In genomic region chr16:10765772-10766171, GRCh38 we compare ENCODE assay signal across 14 cellular contexts. TPM values are rescaled to one million over a fixed set of nuclear protein-coding genes. Genes with fewer than 3 reads are reported as not detected.
DNase-seq lines count a peak whose midpoint lies in the region; ATAC-seq and TF ChIP-seq lines count a peak whose summit lies in the region.
"Had no signal": no experiment of that assay in that cellular context is flagged by ENCODE, and none has a peak within 500 bp of the region (broad histone marks: within the 10 kb centered on the region; RNA-seq: fewer than 3 reads in every experiment).

No MANE protein-coding gene starts in this region.

- ATAC-seq in GM18511 (IDR thresholded peaks at IDR 0.05; ENCODE audit: unreplicated experiment), result peak; percentile 89
- ATAC-seq in HG03460 (IDR thresholded peaks at IDR 0.05; ENCODE audit: unreplicated experiment), result peak; percentile 71
- peak; percentile 80 for ATAC-seq in naive thymus-derived CD4-positive, alpha-beta T cell

- POLR2A ChIA-PET in naive thymus-derived CD4-positive, alpha-beta T cell (lab: Charles Lee), result no interaction called here

- CTCF ChIA-PET in naive thymus-derived CD4-positive, alpha-beta T cell (lab: Charles Lee), result no interaction called here

- no peaks in the 10 kb centered on the region for H3K27me3 Mint-ChIP-seq in naive thymus-derived CD4-positive, alpha-beta T cell
- H3K27me3 Mint-ChIP-seq in activated T-helper 1 cell treated with anti-CD3 and anti-CD28 coated beads, Interleukin-12 subunit alpha, Interleukin-12 subunit beta, Interleukin-2, Interleukin-4 antibody, amounts not matched to agents 30 ng/mL and 10 ng/mL and 1 ng/mL, durations not matched to agents 14 hours and 24 hours and 36 hours (ENCODE audit: insufficient read depth), result no peaks in the 10 kb centered on the region

- H3K27ac Mint-ChIP-seq in naive thymus-derived CD4-positive, alpha-beta T cell, result peak overlapping the region in 2 of 9 donors; percentile 0 to 13
- H3K27ac Mint-ChIP-seq in activated T-helper 1 cell treated with anti-CD3 and anti-CD28 coated beads, Interleukin-12 subunit alpha, Interleukin-12 subunit beta, Interleukin-2, Interleukin-4 antibody, amounts not matched to agents 30 ng/mL and 10 ng/mL and 1 ng/mL, durations not matched to agents 14 hours and 24 hours and 36 hours, result no peak overlapping the region

- intact Hi-C loops in naive thymus-derived CD4-positive, alpha-beta T cell (cut with micrococcal nuclease), result no loop called here
- intact Hi-C loops in activated T-helper 1 cell treated with anti-CD3 and anti-CD28 coated beads, Interleukin-12 subunit alpha, Interleukin-12 subunit beta, Interleukin-2, Interleukin-4 antibody, amounts not matched to agents 30 ng/mL and 10 ng/mL and 1 ng/mL, durations not matched to agents 14 hours and 24 hours and 36 hours (cut with micrococcal nuclease), result no loop called here

- H3K36me3 Mint-ChIP-seq in naive thymus-derived CD4-positive, alpha-beta T cell, result peaks cover 12 to 51% (median 33%) of the 10 kb centered on the region in 5 donors
- H3K36me3 Mint-ChIP-seq in activated T-helper 1 cell treated with anti-CD3 and anti-CD28 coated beads, Interleukin-12 subunit alpha, Interleukin-12 subunit beta, Interleukin-2, Interleukin-4 antibody, amounts not matched to agents 30 ng/mL and 10 ng/mL and 1 ng/mL, durations not matched to agents 14 hours and 24 hours and 36 hours (ENCODE audit: low read depth), result peaks cover 40% of the 10 kb centered on the region

- H3K4me3 ChIP-seq in naive thymus-derived CD4-positive, alpha-beta T cell (ENCODE audit: low read length), result no peak overlapping the region
- H3K4me3 ChIP-seq: GM23248, tibial nerve had no signal

- no peak for TF ChIP-seq CTCF in GM20000 (IDR thresholded peaks at IDR 0.05; ENCODE audit: extremely low read depth, missing control alignments)

- DNase-seq in GM20000 (ENCODE audit: low spot score) (peak; percentile 76), Kasumi-1 (lab: John Stamatoyannopoulos, UW) (no peak), NCI-H510A (lab: John Stamatoyannopoulos, UW) (no peak), caudate nucleus (lab: John Stamatoyannopoulos, UW) (no peak)
- DNase-seq in naive thymus-derived CD4-positive, alpha-beta T cell, result no peak
- no peak for DNase-seq in activated T-helper 1 cell treated with anti-CD3 and anti-CD28 coated beads, Interleukin-12 subunit alpha, Interleukin-12 subunit beta, Interleukin-2, Interleukin-4 antibody, amounts not matched to agents 30 ng/mL and 10 ng/mL and 1 ng/mL, durations not matched to agents 14 hours and 24 hours and 36 hours (ENCODE audit: low spot score)
- DNase-seq: activated CD4-positive, alpha-beta T cell treated with anti-CD3 and anti-CD28 coated beads, Interleukin-2, amount 50 U/mL, for 48 hours; brain microvascular endothelial cell; GM23248; SIG-M5; stimulated activated CD4-positive, alpha-beta T cell treated with anti-CD3 and anti-CD28 coated beads, Interleukin-2, amount 100 ng/mL, for 48 hours had no signal

- H3K36me3 ChIP-seq in naive thymus-derived CD4-positive, alpha-beta T cell (ENCODE audit: control insufficient read depth in 2 of 3, insufficient read depth in 3 of 3, low read length in 3 of 3), result peaks cover 8 to 69% (median 14%) of the 10 kb centered on the region in 3 experiments

- H3K27ac ChIP-seq in naive thymus-derived CD4-positive, alpha-beta T cell (ENCODE audit: low read depth, low read length), result no peak overlapping the region
- no peak overlapping the region for H3K27ac ChIP-seq in caudate nucleus (ENCODE audit: low read depth, low read length)
- H3K27ac ChIP-seq: brain microvascular endothelial cell, GM23248, tibial nerve had no signal

- peaks cover 0 to 21% of the 10 kb centered on the region in 2 donors for H3K4me1 ChIP-seq in naive thymus-derived CD4-positive, alpha-beta T cell (ENCODE audit: control insufficient read depth in 2 of 2, insufficient read depth in 2 of 2, low read length in 2 of 2)

- H3K27me3 ChIP-seq in naive thymus-derived CD4-positive, alpha-beta T cell (ENCODE audit: control insufficient read depth in 2 of 2, insufficient read depth in 2 of 2, low read length in 2 of 2), result no peaks in the 10 kb centered on the region
- H3K27me3 ChIP-seq: brain microvascular endothelial cell, tibial nerve had no signal

- peaks cover 2 to 28% (median 7%) of the 10 kb centered on the region in 7 donors for H3K4me1 Mint-ChIP-seq in naive thymus-derived CD4-positive, alpha-beta T cell
- peaks cover 13% of the 10 kb centered on the region for H3K4me1 Mint-ChIP-seq in activated T-helper 1 cell treated with anti-CD3 and anti-CD28 coated beads, Interleukin-12 subunit alpha, Interleukin-12 subunit beta, Interleukin-2, Interleukin-4 antibody, amounts not matched to agents 30 ng/mL and 10 ng/mL and 1 ng/mL, durations not matched to agents 14 hours and 24 hours and 36 hours (ENCODE audit: low read depth)

- no peak overlapping the region for H3K4me3 Mint-ChIP-seq in naive thymus-derived CD4-positive, alpha-beta T cell
- no peak overlapping the region for H3K4me3 Mint-ChIP-seq in activated T-helper 1 cell treated with anti-CD3 and anti-CD28 coated beads, Interleukin-12 subunit alpha, Interleukin-12 subunit beta, Interleukin-2, Interleukin-4 antibody, amounts not matched to agents 30 ng/mL and 10 ng/mL and 1 ng/mL, durations not matched to agents 14 hours and 24 hours and 36 hours

- no peaks in the 10 kb centered on the region for H3K9me3 ChIP-seq in naive thymus-derived CD4-positive, alpha-beta T cell (ENCODE audit: control insufficient read depth in 2 of 3, low read length in 3 of 3)
- H3K9me3 ChIP-seq: tibial nerve had no signal

- peaks cover 0 to 8% (median 0%) of the 10 kb centered on the region in 11 donors for H3K9me3 Mint-ChIP-seq in naive thymus-derived CD4-positive, alpha-beta T cell
- H3K9me3 Mint-ChIP-seq in activated T-helper 1 cell treated with anti-CD3 and anti-CD28 coated beads, Interleukin-12 subunit alpha, Interleukin-12 subunit beta, Interleukin-2, Interleukin-4 antibody, amounts not matched to agents 30 ng/mL and 10 ng/mL and 1 ng/mL, durations not matched to agents 14 hours and 24 hours and 36 hours, result no peaks in the 10 kb centered on the region

RNA-seq across cellular contexts. Expression of gene NUBP1, which starts 22.1 kb away (rescaled TPM):
- total RNA-seq in naive thymus-derived CD4-positive, alpha-beta T cell, result 10 to 100 TPM; 24.0 to 30.0 (median 25.5) TPM
- 10 to 100 TPM; 32.7 to 48.3 TPM for polyA plus RNA-seq in naive thymus-derived CD4-positive, alpha-beta T cell
- total RNA-seq in activated T-helper 1 cell treated with anti-CD3 and anti-CD28 coated beads, Interleukin-12 subunit alpha, Interleukin-12 subunit beta, Interleukin-2, Interleukin-4 antibody, amounts not matched to agents 30 ng/mL and 10 ng/mL and 1 ng/mL, durations not matched to agents 14 hours and 24 hours and 36 hours, result 39.8 and 42.4 TPM in 2 replicates

RNA-seq across cellular contexts. Expression of gene TVP23A, which starts 52.8 kb away (rescaled TPM):
- under 1 TPM in 1 of 5 experiments, not detected in 4; 0.10 TPM for total RNA-seq in naive thymus-derived CD4-positive, alpha-beta T cell
- polyA plus RNA-seq in naive thymus-derived CD4-positive, alpha-beta T cell, result under 1 TPM; 0.15 to 0.17 TPM
- total RNA-seq in activated T-helper 1 cell treated with anti-CD3 and anti-CD28 coated beads, Interleukin-12 subunit alpha, Interleukin-12 subunit beta, Interleukin-2, Interleukin-4 antibody, amounts not matched to agents 30 ng/mL and 10 ng/mL and 1 ng/mL, durations not matched to agents 14 hours and 24 hours and 36 hours, result not detected in 2 replicates
- total RNA-seq: GM23248 had no signal
